In genomic region chr10:67697646-67698245, GRCh38 we compare ENCODE assay signal across 8 cellular contexts. TPM values are rescaled to one million over a fixed set of nuclear protein-coding genes. Genes with fewer than 3 reads are reported as not detected.
DNase-seq lines count a peak whose midpoint lies in the region; ATAC-seq, FAIRE-seq and TF ChIP-seq lines count a peak whose summit lies in the region.

No MANE protein-coding gene starts in this region.

- H3K4me3 ChIP-seq in keratinocyte (ENCODE audit: control insufficient read depth in 2 of 3, extremely low read depth in 1 of 3, insufficient read depth in 2 of 3, low read depth in 1 of 3, low read length in 3 of 3) (no peak overlapping the region), tibial artery (no peak overlapping the region)

- H3K4me1 ChIP-seq in keratinocyte (ENCODE audit: control insufficient read depth, extremely low read depth, insufficient read depth, low read length) (no peaks in the 10 kb centered on the region), tibial artery (peaks cover 0 to 38% (median 5%) of the 10 kb centered on the region in 4 donors)

- no peak overlapping the region for H3K9ac ChIP-seq in keratinocyte (ENCODE audit: control insufficient read depth, extremely low read depth, insufficient read depth, low read length)

- TF ChIP-seq CTCF in keratinocyte (optimal IDR thresholded peaks at IDR 0.05 in 1 of 3, IDR thresholded peaks at IDR 0.05 in 1 of 3, conservative IDR thresholded peaks at IDR 0.05 in 1 of 3; ENCODE audit: extremely low read depth in 1 of 3, insufficient read depth in 2 of 3, low read length in 3 of 3) (peak; percentile 42 to 56 (median 45)), tibial artery (IDR thresholded peaks at IDR 0.05) (peak; percentile 60 to 70)

- peak; percentile 43 for DNase-seq in NCI-H1436 (lab: John Stamatoyannopoulos, UW)
- no peak for DNase-seq in NCI-H1436 treated with DMSO at 0.1 percent for 48 hours (lab: John Stamatoyannopoulos, UW)
- peak; percentile 62 for DNase-seq in NCI-H82 (lab: John Stamatoyannopoulos, UW)
- DNase-seq in T47D (ENCODE audit: low read depth in 1 of 2, low spot score in 1 of 2), result peak; percentile 68 to 75
- DNase-seq in keratinocyte (ENCODE audit: low read depth, low spot score), result no peak
- DNase-seq in tibial artery, result no peak

- dilution Hi-C loops in keratinocyte (cut with MboI; ENCODE audit: extremely low pct_ligation_motif_present, low sequenced_read_pairs), result no loop called here

- in situ Hi-C loops in T47D (cut with HindIII; ENCODE audit: low pct_unique_long_range_greater_than_20kb, low sequenced_read_pairs), result no loop called here

- peaks cover 3% of the 10 kb centered on the region for H3K27me3 ChIP-seq in keratinocyte (ENCODE audit: control insufficient read depth, extremely low read depth, insufficient read depth, low read length)
- H3K27me3 ChIP-seq in tibial artery, result no peaks in the 10 kb centered on the region

- intact Hi-C loops in tibial artery (cut with DNase I; ENCODE audit: low total_unique reads), result no loop called here

- H3K4me2 ChIP-seq in keratinocyte (ENCODE audit: control insufficient read depth, extremely low read depth, insufficient read depth, low read depth, low read length), result no peak overlapping the region

- FAIRE-seq in keratinocyte (lab: Jason Lieb, UNC), result no peak

- H3K9me3 ChIP-seq in keratinocyte (ENCODE audit: control insufficient read depth, low read depth, low read length) (no peaks in the 10 kb centered on the region), tibial artery (no peaks in the 10 kb centered on the region)

- H3K27ac ChIP-seq in keratinocyte (ENCODE audit: control insufficient read depth, insufficient read depth, low read length) (no peak overlapping the region), tibial artery (peak overlapping the region in 1 of 2 donors; percentile 76)

- H4K20me1 ChIP-seq in keratinocyte (ENCODE audit: control insufficient read depth, extremely low read depth, insufficient read depth, low read length), result no peaks in the 10 kb centered on the region

- no peaks in the 10 kb centered on the region for H3K36me3 ChIP-seq in keratinocyte (ENCODE audit: control insufficient read depth in 2 of 2, extremely low read depth in 1 of 2, insufficient read depth in 2 of 2, low read length in 2 of 2)
- no peaks in the 10 kb centered on the region for H3K36me3 ChIP-seq in tibial artery

- ATAC-seq in GM18870 (IDR thresholded peaks at IDR 0.05; ENCODE audit: unreplicated experiment) (peak; percentile 82), HG03196 (IDR thresholded peaks at IDR 0.05; ENCODE audit: unreplicated experiment) (peak; percentile 74)

- no peaks in the 10 kb centered on the region for H3K9me1 ChIP-seq in keratinocyte (ENCODE audit: control insufficient read depth, extremely low read depth, insufficient read depth, low read length)

- H3K79me2 ChIP-seq in keratinocyte (ENCODE audit: control insufficient read depth, insufficient read depth, low read length), result no peaks in the 10 kb centered on the region

- no peak overlapping the region for H2AFZ ChIP-seq in keratinocyte (ENCODE audit: control insufficient read depth, low read length)

RNA-seq across cellular contexts. Expression of gene CTNNA3, which starts 1.8 kb away (rescaled TPM):
- polyA plus RNA-seq in keratinocyte, result 0.01 to 0.09 TPM in 2 of 3 replicates, not detected in the other
- not detected for polyA plus RNA-seq in keratinocyte (2011; ENCODE audit: low read depth)
- polyA plus RNA-seq in keratinocyte (2011; cell fraction: cytosol; rRNA removed), result 0.06 TPM in 1 of 2 replicates, not detected in the other
- polyA plus RNA-seq in keratinocyte (2011; cell fraction: nucleus; rRNA removed), result not detected in 2 replicates
- not detected in 2 replicates for polyA plus RNA-seq in keratinocyte (2012; ENCODE audit: low replicate concordance)
- polyA minus RNA-seq in keratinocyte, result under 0.01 to 0.26 TPM in 2 of 3 replicates, not detected in the other
- polyA minus RNA-seq in keratinocyte (2011; cell fraction: cytosol; rRNA and poly(A)+ RNA removed), result not detected
- under 0.01 TPM in 1 of 2 replicates, not detected in the other for polyA minus RNA-seq in keratinocyte (2011; cell fraction: nucleus; rRNA and poly(A)+ RNA removed)

Comparison
In these comparisons a context has a peak if more than half of its experiments do, and no peak if none do; other contexts are left out.
1. DNase-seq: peak in NCI-H1436 (single experiment), NCI-H82 (single experiment) and T47D (2 of 2); none in NCI-H1436 treated with DMSO at 0.1 percent for 48 hours (single experiment), keratinocyte (single experiment) and tibial artery (0 of 2).